In the genomic region with DNA sequence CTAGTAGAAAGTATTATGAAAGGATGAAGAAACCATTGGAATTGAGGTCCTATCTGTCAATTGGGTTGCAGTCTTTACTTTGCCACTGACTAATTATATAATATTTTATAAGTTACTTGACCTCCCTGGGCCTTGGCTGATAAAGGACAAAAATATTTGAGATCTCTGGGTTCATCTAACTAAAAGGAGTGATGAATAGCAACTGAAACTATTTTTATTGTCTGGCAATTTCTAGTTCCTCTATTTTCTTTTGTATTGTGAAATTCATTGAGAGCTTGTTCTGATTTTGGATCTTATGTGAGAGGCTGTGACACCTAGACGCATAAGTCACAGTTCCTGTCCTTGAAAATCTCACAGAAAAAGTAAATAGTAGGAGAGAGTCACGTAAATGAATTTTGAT, we compare ENCODE assay signal across 23 cellular contexts.
DNase-seq lines count a peak whose midpoint lies in the region; ATAC-seq and TF ChIP-seq lines count a peak whose summit lies in the region.
"Had no signal": no experiment of that assay in that cellular context is flagged by ENCODE, and none has a peak within 500 bp of the region (broad histone marks: within the 10 kb centered on the region; RNA-seq: fewer than 3 reads in every experiment).

No MANE protein-coding gene starts in this region.

- H3K9me3 ChIP-seq in RWPE2 (ENCODE audit: severe bottlenecking) = peaks cover 3% of the 10 kb centered on the region

- H3K4me3 ChIP-seq in RWPE2 (ENCODE audit: severe bottlenecking) = no peak overlapping the region
- H3K4me3 ChIP-seq: esophagus muscularis mucosa, upper lobe of left lung had no signal

- H3K9me3 Mint-ChIP-seq in immature natural killer cell = peaks cover 7 to 24% (median 14%) of the 10 kb centered on the region in 6 donors

- peak; percentile 27; the same call in 1 of the 3 replicates for ATAC-seq in RWPE2 (ENCODE audit: low read depth)
- ATAC-seq: HepG2 had no signal

- DNase-seq in A172 (ENCODE audit: low spot score) (peak; percentile 5), GM04504 (ENCODE audit: low read depth) (peak; percentile 20), M059J (ENCODE audit: low read depth) (peak; percentile 15), RWPE2 (ENCODE audit: low spot score) (no peak), immature natural killer cell (no peak), cortex of kidney (lab: John Stamatoyannopoulos, UW) (no peak), NCI-H1105 (lab: John Stamatoyannopoulos, UW) (no peak)
- DNase-seq in activated CD4-positive, CD25-positive, alpha-beta regulatory T cell (lab: John Stamatoyannopoulos, UW) = no peak
- DNase-seq: activated CD4-positive, alpha-beta memory T cell treated with anti-CD3 and anti-CD28 coated beads for 36 hours; activated T-cell treated with anti-CD3 and anti-CD28 coated beads for 4 hours; anterior cingulate cortex; central memory CD4-positive, alpha-beta T cell; DMS153; H7; NCI-H446; nephron progenitor cell; SHP77; upper lobe of left lung had no signal

- no peak for TF ChIP-seq CTCF in RWPE2 (IDR thresholded peaks at IDR 0.05; ENCODE audit: poor library complexity, severe bottlenecking)

- H3K27ac Mint-ChIP-seq in immature natural killer cell = no peak overlapping the region
- H3K27ac Mint-ChIP-seq: activated CD4-positive, alpha-beta memory T cell treated with anti-CD3 and anti-CD28 coated beads for 36 hours; CD14-positive monocyte; mesothelial cell of epicardium; nephron progenitor cell; progenitor cell of endocrine pancreas had no signal

- peaks cover 4% of the 10 kb centered on the region for H3K4me1 ChIP-seq in RWPE2 (ENCODE audit: insufficient read depth, poor library complexity, severe bottlenecking)
- H3K4me1 ChIP-seq: esophagus muscularis mucosa, upper lobe of left lung had no signal

- H3K27me3 Mint-ChIP-seq in immature natural killer cell (ENCODE audit: low read depth in 3 of 3) = peaks cover 3 to 10% (median 4%) of the 10 kb centered on the region in 3 donors
- H3K27me3 Mint-ChIP-seq: progenitor cell of endocrine pancreas had no signal

- H3K27ac ChIP-seq in RWPE2 (ENCODE audit: poor library complexity, severe bottlenecking) = no peak overlapping the region
- H3K27ac ChIP-seq: esophagus muscularis mucosa, upper lobe of left lung had no signal

- H3K36me3 Mint-ChIP-seq in immature natural killer cell = peaks cover 0 to 12% (median 0%) of the 10 kb centered on the region in 3 donors
- H3K36me3 Mint-ChIP-seq: CD14-positive monocyte had no signal

- H3K36me3 ChIP-seq in RWPE2 (ENCODE audit: low read depth) = no peaks in the 10 kb centered on the region
- H3K36me3 ChIP-seq: esophagus muscularis mucosa, upper lobe of left lung had no signal

- no peak overlapping the region for H3K4me3 Mint-ChIP-seq in immature natural killer cell
- H3K4me3 Mint-ChIP-seq: activated CD4-positive, alpha-beta memory T cell treated with anti-CD3 and anti-CD28 coated beads for 36 hours; CD14-positive monocyte; mesothelial cell of epicardium; nephron progenitor cell had no signal

- H3K4me1 Mint-ChIP-seq in immature natural killer cell = no peaks in the 10 kb centered on the region
- H3K4me1 Mint-ChIP-seq: nephron progenitor cell had no signal

- no peaks in the 10 kb centered on the region for H3K27me3 ChIP-seq in RWPE2 (ENCODE audit: insufficient read depth, poor library complexity, severe bottlenecking)
- H3K27me3 ChIP-seq: esophagus muscularis mucosa, upper lobe of left lung had no signal

Comparison
In these comparisons a context has a peak if more than half of its experiments do, and no peak if none do; other contexts are left out.
1. DNase-seq: peak in A172 (single experiment), GM04504 (single experiment) and M059J (single experiment); none in RWPE2 (single experiment), immature natural killer cell (0 of 3), cortex of kidney (single experiment), activated CD4-positive, CD25-positive, alpha-beta regulatory T cell (0 of 4) and NCI-H1105 (single experiment).